Comparison of ENCODE assay signal across 27 cellular contexts in the genomic region with DNA sequence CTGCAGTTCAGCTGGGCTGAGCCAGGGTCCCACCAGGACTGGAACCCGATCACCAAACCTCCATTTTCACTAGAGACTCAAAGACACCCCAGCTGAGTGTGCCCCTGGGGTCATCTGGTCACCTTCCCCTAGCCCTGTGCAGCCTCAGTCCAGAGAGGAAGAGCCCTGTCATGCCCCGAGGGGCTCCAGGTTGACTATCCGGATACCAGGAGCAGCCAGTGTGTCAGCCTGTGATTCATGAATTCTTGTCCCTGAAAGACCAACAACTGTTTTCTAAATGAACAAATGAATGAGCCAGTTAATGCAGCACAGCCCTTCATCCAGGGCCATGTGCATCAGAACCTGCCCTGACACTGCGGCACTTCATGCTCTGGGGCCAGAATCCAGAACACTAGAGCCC.
"Had no signal": no experiment of that assay in that cellular context is flagged by ENCODE, and none has a peak within 500 bp of the region (broad histone marks: within the 10 kb centered on the region; RNA-seq: fewer than 3 reads in every experiment).

No MANE protein-coding gene starts in this region.

- H3K4me3 ChIP-seq: hepatocyte, left lung, lower lobe of right lung, neural progenitor cell, ovary, right atrium auricular region, right lobe of liver, smooth muscle cell, stomach, testis, thyroid gland, transverse colon, upper lobe of right lung had no signal

- H3K27ac ChIP-seq: hepatocyte, left lung, lower lobe of right lung, neural progenitor cell, ovary, right atrium auricular region, right lobe of liver, stomach, testis, thyroid gland, transverse colon, upper lobe of right lung had no signal

- DNase-seq: kidney glomerular epithelial cell; left colon; left lung; lower lobe of right lung; mammary epithelial cell; mesenchymal stem cell; naive B cell; natural killer cell; nephron progenitor cell; ovary; right lobe of liver; stimulated activated CD4-positive, alpha-beta T cell treated with anti-CD3 and anti-CD28 coated beads, Interleukin-1b, Interleukin-23, amount 100 ng/mL, for 48 hours; stimulated activated CD4-positive, alpha-beta T cell treated with anti-CD3 and anti-CD28 coated beads, Interleukin-2, amount 100 ng/mL, for 48 hours; stimulated activated CD4-positive, alpha-beta T cell treated with anti-CD3 and anti-CD28 coated beads, Interleukin-4, amount 100 ng/mL, for 4 hours; stimulated activated naive B cell treated with anti-CD40 and anti-IgM and Interleukin-4, amounts not matched to agents 10 μg/mL and 1 μg/mL and 100 μg/mL, for 72 hours; stimulated activated naive CD8-positive, alpha-beta T cell treated with anti-CD3 and anti-CD28 coated beads, Interleukin-15, Interleukin-2, amounts not matched to agents 100 U/mL and 50 U/mL, for 24 hours; stomach; testis; thyroid gland; transverse colon; upper lobe of right lung had no signal

- H3K27me3 ChIP-seq: neural progenitor cell, ovary, right atrium auricular region, right lobe of liver, testis, thyroid gland, transverse colon, upper lobe of right lung had no signal

- H2AFZ ChIP-seq: hepatocyte, neural progenitor cell had no signal

- H3K36me3 ChIP-seq: left lung, lower lobe of right lung, neural progenitor cell, ovary, right atrium auricular region, right lobe of liver, stomach, thyroid gland, transverse colon, upper lobe of right lung had no signal

- H3K4me1 ChIP-seq: left lung, lower lobe of right lung, right atrium auricular region, right lobe of liver, stomach, testis, thyroid gland, transverse colon, upper lobe of right lung had no signal

- H3K4me2 ChIP-seq: hepatocyte had no signal

- H3K9ac ChIP-seq: neural progenitor cell had no signal

- FAIRE-seq: keratinocyte, urothelium cell line had no signal

- H3K9me3 ChIP-seq: lower lobe of right lung, ovary, right lobe of liver, testis, thyroid gland, transverse colon, upper lobe of right lung had no signal
